ENCODE assay signal across 26 cellular contexts in genomic region chr5:115109388-115109787, GRCh38.
"Had no signal": no experiment of that assay in that cellular context is flagged by ENCODE, and none has a peak within 500 bp of the region (broad histone marks: within the 10 kb centered on the region; RNA-seq: fewer than 3 reads in every experiment).

No MANE protein-coding gene starts in this region.

- ATAC-seq: foreskin keratinocyte; gastroesophageal sphincter; heart left ventricle; left cardiac atrium; left lung; mucosa of descending colon; natural killer cell treated with Interleukin-12 subunit alpha and Interleukin-12 subunit beta and Interleukin-15 and Interleukin-18, amount 100 ng/mL, for 72 hours; stimulated activated effector memory CD8-positive, alpha-beta T cell treated with anti-CD3 and anti-CD28 coated beads, Interleukin-12 subunit alpha, Interleukin-12 subunit beta, amount 100 ng/mL, for 72 hours had no signal

- H3K4me3 ChIP-seq: coronary artery, esophagus muscularis mucosa, gastroesophageal sphincter, heart left ventricle, hepatocyte, left lung, mucosa of descending colon, sigmoid colon, stomach, thyroid gland had no signal

- H3K27me3 ChIP-seq: hepatocyte, sigmoid colon, stomach, thyroid gland had no signal

- DNase-seq: dermis blood vessel endothelial cell; effector memory CD4-positive, alpha-beta T cell; foreskin keratinocyte; heart left ventricle; left cardiac atrium; left lung; mesenchymal stem cell; mucosa of descending colon; naive B cell; sigmoid colon; stimulated activated CD4-positive, alpha-beta T cell treated with anti-CD3 and anti-CD28 coated beads, Interleukin-2, amount 100 ng/mL, for 24 hours; stimulated activated CD4-positive, alpha-beta T cell treated with anti-CD3 and anti-CD28 coated beads, Interleukin-4, amount 100 ng/mL, for 24 hours; stimulated activated naive CD4-positive, alpha-beta T cell treated with Interleukin-2 at 50 U/mL for 16 hours; stomach; thyroid gland; trophoblast cell had no signal

- H3K9ac ChIP-seq: parathyroid adenoma had no signal

- H3K4me2 ChIP-seq: hepatocyte had no signal

- H3K79me2 ChIP-seq: hepatocyte, parathyroid adenoma had no signal

- H2AFZ ChIP-seq: hepatocyte, parathyroid adenoma had no signal

- H3K9me3 ChIP-seq: esophagus muscularis mucosa, gastroesophageal sphincter, heart left ventricle, left lung, mucosa of descending colon, sigmoid colon, stomach, thyroid gland had no signal

- H3K36me3 ChIP-seq: esophagus muscularis mucosa, gastroesophageal sphincter, heart left ventricle, left lung, sigmoid colon, stomach, thyroid gland had no signal

- H3K4me1 ChIP-seq: esophagus muscularis mucosa, foreskin keratinocyte, gastroesophageal sphincter, heart left ventricle, left lung, parathyroid adenoma, sigmoid colon, stomach, thyroid gland had no signal

- H3K27ac ChIP-seq: coronary artery, esophagus muscularis mucosa, foreskin keratinocyte, gastroesophageal sphincter, heart left ventricle, hepatocyte, left lung, parathyroid adenoma, sigmoid colon, stomach, thyroid gland had no signal

- FAIRE-seq: endothelial cell of umbilical vein, islet of Langerhans, urothelium cell line had no signal
